In genomic region chr2:215812966-215813365, GRCh38 we compare ENCODE assay signal across 19 cellular contexts.
DNase-seq lines count a peak whose midpoint lies in the region; ATAC-seq and TF ChIP-seq lines count a peak whose summit lies in the region.
"Had no signal": no experiment of that assay in that cellular context is flagged by ENCODE, and none has a peak within 500 bp of the region (broad histone marks: within the 10 kb centered on the region; RNA-seq: fewer than 3 reads in every experiment).

No MANE protein-coding gene starts in this region.

- ATAC-seq in natural killer cell = no peak
- ATAC-seq in natural killer cell treated with Interleukin-12 subunit alpha and Interleukin-12 subunit beta and Interleukin-15 and Interleukin-18, amount 100 ng/mL, for 72 hours = no peak
- ATAC-seq: pancreas, upper lobe of right lung had no signal

- no peak for TF ChIP-seq CTCF in natural killer cell (IDR thresholded peaks at IDR 0.05)
- no peak for TF ChIP-seq CTCF in astrocyte of the spinal cord (IDR thresholded peaks at IDR 0.05; ENCODE audit: low read depth, low read length)

- H3K36me3 Mint-ChIP-seq in natural killer cell = no peaks in the 10 kb centered on the region
- no peaks in the 10 kb centered on the region for H3K36me3 Mint-ChIP-seq in natural killer cell treated with Interleukin-12 subunit alpha and Interleukin-12 subunit beta and Interleukin-15 and Interleukin-18, amount 100 ng/mL, for 72 hours
- H3K36me3 Mint-ChIP-seq: CD4-positive, CD25-positive, alpha-beta regulatory T cell had no signal

- H3K4me1 Mint-ChIP-seq in natural killer cell = peaks cover 28 to 29% of the 10 kb centered on the region in 2 donors
- peaks cover 25 to 31% of the 10 kb centered on the region in 2 donors for H3K4me1 Mint-ChIP-seq in natural killer cell treated with Interleukin-12 subunit alpha and Interleukin-12 subunit beta and Interleukin-15 and Interleukin-18, amount 100 ng/mL, for 72 hours (ENCODE audit: low read depth in 2 of 2)

- intact Hi-C loops in natural killer cell (cut with micrococcal nuclease) = no loop called here

- peaks cover 27 to 32% of the 10 kb centered on the region in 2 donors for H3K27me3 Mint-ChIP-seq in natural killer cell (ENCODE audit: low read depth in 2 of 2)
- peaks cover 10 to 28% of the 10 kb centered on the region in 2 donors for H3K27me3 Mint-ChIP-seq in natural killer cell treated with Interleukin-12 subunit alpha and Interleukin-12 subunit beta and Interleukin-15 and Interleukin-18, amount 100 ng/mL, for 72 hours

- no peak overlapping the region for H3K27ac Mint-ChIP-seq in natural killer cell
- H3K27ac Mint-ChIP-seq in natural killer cell treated with Interleukin-12 subunit alpha and Interleukin-12 subunit beta and Interleukin-15 and Interleukin-18, amount 100 ng/mL, for 72 hours = peak overlapping the region in 1 of 2 donors; percentile 21
- H3K27ac Mint-ChIP-seq: CD4-positive, CD25-positive, alpha-beta regulatory T cell had no signal

- no peak overlapping the region for H3K4me3 ChIP-seq in astrocyte of the spinal cord (ENCODE audit: low read depth, low read length)
- H3K4me3 ChIP-seq: adrenal gland, hepatocyte, pancreas, spleen, upper lobe of right lung had no signal

- no peaks in the 10 kb centered on the region for H3K9me3 Mint-ChIP-seq in natural killer cell
- no peaks in the 10 kb centered on the region for H3K9me3 Mint-ChIP-seq in natural killer cell treated with Interleukin-12 subunit alpha and Interleukin-12 subunit beta and Interleukin-15 and Interleukin-18, amount 100 ng/mL, for 72 hours

- DNase-seq in natural killer cell (no peak), astrocyte of the spinal cord (ENCODE audit: low read depth, low spot score) (peak; percentile 61), foreskin melanocyte (peak; percentile 41), HK-2 (ENCODE audit: unreplicated experiment) (no peak), D341Med (ENCODE audit: low spot score) (no peak), NAMALWA (ENCODE audit: low spot score) (no peak), pons (ENCODE audit: low spot score) (no peak)
- no peak for DNase-seq in natural killer cell treated with Interleukin-12 subunit alpha and Interleukin-12 subunit beta and Interleukin-15 and Interleukin-18, amount 100 ng/mL, for 72 hours (ENCODE audit: low spot score)
- DNase-seq: 8988T; adrenal gland; CD4-positive, CD25-positive, alpha-beta regulatory T cell; DND-41; KBM-7; NCI-H1417; pancreas; spleen; stimulated activated naive CD4-positive, alpha-beta T cell; upper lobe of right lung had no signal

- in situ Hi-C loops in astrocyte of the spinal cord (cut with HindIII; ENCODE audit: low sequenced_read_pairs) = no loop called here

- peak overlapping the region; percentile 3 for H3K4me3 Mint-ChIP-seq in natural killer cell
- no peak overlapping the region for H3K4me3 Mint-ChIP-seq in natural killer cell treated with Interleukin-12 subunit alpha and Interleukin-12 subunit beta and Interleukin-15 and Interleukin-18, amount 100 ng/mL, for 72 hours
- H3K4me3 Mint-ChIP-seq: CD4-positive, CD25-positive, alpha-beta regulatory T cell had no signal

Comparison
In these comparisons a context has a peak if more than half of its experiments do, and no peak if none do; other contexts are left out.
1. DNase-seq: peak in astrocyte of the spinal cord (single experiment) and foreskin melanocyte (single experiment); none in natural killer cell (single experiment), natural killer cell treated with Interleukin-12 subunit alpha and Interleukin-12 subunit beta and Interleukin-15 and Interleukin-18, amount 100 ng/mL, for 72 hours (single experiment), HK-2 (single experiment), D341Med (single experiment), NAMALWA (single experiment) and pons (single experiment).